In the genomic region with DNA sequence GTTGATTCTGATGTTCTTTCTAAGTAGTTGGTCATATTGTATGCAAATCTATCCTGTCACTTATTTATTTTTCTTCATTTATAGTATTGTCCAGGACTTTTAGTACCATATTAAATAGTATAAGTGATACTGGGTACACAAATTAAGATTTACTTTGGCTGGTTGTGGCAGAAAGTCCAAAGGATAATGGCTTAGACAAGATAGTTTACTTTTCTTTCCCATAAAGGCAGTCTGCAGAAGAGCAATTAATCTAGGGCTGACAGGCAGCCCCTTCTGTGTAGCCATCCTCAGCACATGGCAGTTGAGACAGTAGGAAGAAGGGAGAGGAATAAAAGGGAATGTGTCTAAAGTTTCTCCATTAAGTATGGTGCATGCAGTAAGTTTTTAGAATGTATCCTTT, we compare ENCODE assay signal across 22 cellular contexts. TPM values are rescaled to one million over a fixed set of nuclear protein-coding genes. Genes with fewer than 3 reads are reported as not detected.
A peak's percentile ranks its signal among the peaks of the same experiment; 100 is the strongest.
DNase-seq lines count a peak whose midpoint lies in the region; ATAC-seq, FAIRE-seq and TF ChIP-seq lines count a peak whose summit lies in the region.
"Had no signal": no experiment of that assay in that cellular context is flagged by ENCODE, and none has a peak within 500 bp of the region (broad histone marks: within the 10 kb centered on the region; RNA-seq: fewer than 3 reads in every experiment).

No MANE protein-coding gene starts in this region.

- H3K4me2 ChIP-seq in PC-9: no peak overlapping the region

- H3F3A ChIP-seq in PC-9 (ENCODE audit: insufficient read depth, low read depth): no peaks in the 10 kb centered on the region

- no peak overlapping the region for H3K4me3 ChIP-seq in PC-9
- H3K4me3 ChIP-seq: MG63, Peyer's patch had no signal

- no peaks in the 10 kb centered on the region for H3K36me3 ChIP-seq in PC-9 (ENCODE audit: low read depth)

- POLR2A ChIA-PET in PC-9 (lab: Charles Lee; ENCODE audit: unreplicated experiment): no interaction called here

- no TSS peak for BruUV-seq in PC-9 (replicated peaks; lab: Mats Ljungman, UMichigan)

- no peaks in the 10 kb centered on the region for H3K27me3 ChIP-seq in PC-9 (ENCODE audit: insufficient read depth, low read depth)
- H3K27me3 ChIP-seq: MG63, Peyer's patch had no signal

- H3K9me2 ChIP-seq in PC-9 (ENCODE audit: insufficient read depth): no peaks in the 10 kb centered on the region

- CTCF ChIA-PET in PC-9 (lab: Charles Lee): no interaction called here

- no peak overlapping the region for H3K4me3 Mint-ChIP-seq in activated naive CD8-positive, alpha-beta T cell treated with anti-CD3 and anti-CD28 coated beads, Interleukin-2, amount 50 U/mL, for 24 hours
- no peak overlapping the region for H3K4me3 Mint-ChIP-seq in activated naive CD8-positive, alpha-beta T cell treated with anti-CD3 and anti-CD28 coated beads for 36 hours
- H3K4me3 Mint-ChIP-seq: CD14-positive monocyte had no signal

- no peaks in the 10 kb centered on the region for H3K9me3 Mint-ChIP-seq in activated naive CD8-positive, alpha-beta T cell treated with anti-CD3 and anti-CD28 coated beads, Interleukin-2, amount 50 U/mL, for 24 hours
- no peaks in the 10 kb centered on the region for H3K9me3 Mint-ChIP-seq in activated naive CD8-positive, alpha-beta T cell treated with anti-CD3 and anti-CD28 coated beads for 36 hours

- no peak for TF ChIP-seq POLR2A in H54 (IDR thresholded peaks at IDR 0.05; ENCODE audit: low read depth, low read length)

- intact Hi-C loops in PC-9 (cut with micrococcal nuclease; ENCODE audit: unreplicated experiment): no loop called here

- peak overlapping the region; percentile 35 for H3K27ac Mint-ChIP-seq in activated naive CD8-positive, alpha-beta T cell treated with anti-CD3 and anti-CD28 coated beads, Interleukin-2, amount 50 U/mL, for 24 hours
- H3K27ac Mint-ChIP-seq in activated naive CD8-positive, alpha-beta T cell treated with anti-CD3 and anti-CD28 coated beads for 36 hours: no peak overlapping the region

- no peak for DNase-seq in activated naive CD8-positive, alpha-beta T cell treated with anti-CD3 and anti-CD28 coated beads, Interleukin-2, amount 50 U/mL, for 24 hours
- no peak for DNase-seq in activated naive CD8-positive, alpha-beta T cell treated with anti-CD3 and anti-CD28 coated beads for 36 hours
- DNase-seq in NCI-H69 (lab: John Stamatoyannopoulos, UW) (peak; percentile 6), left kidney (ENCODE audit: low read depth, low spot score) (peak; percentile 29), H54 (ENCODE audit: insufficient read length, low spot score) (no peak), HuH-7.5 (ENCODE audit: low spot score) (no peak), PC-9 (no peak)
- DNase-seq: Calu3, DMS79 treated with DMSO at 0.1 percent for 48 hours, GF-D8, Kasumi-1, MG63, NCI-H1105 treated with DMSO at 0.1 percent for 48 hours, NCI-H2029, NCI-H446 treated with DMSO at 0.1 percent for 48 hours, Peyer's patch, SHP77 treated with DMSO at 0.1 percent for 48 hours had no signal

- peaks cover 26% of the 10 kb centered on the region for H3K36me3 Mint-ChIP-seq in activated naive CD8-positive, alpha-beta T cell treated with anti-CD3 and anti-CD28 coated beads, Interleukin-2, amount 50 U/mL, for 24 hours (ENCODE audit: low read depth)
- peaks cover 31% of the 10 kb centered on the region for H3K36me3 Mint-ChIP-seq in activated naive CD8-positive, alpha-beta T cell treated with anti-CD3 and anti-CD28 coated beads for 36 hours

- peaks cover 5% of the 10 kb centered on the region; the same call in 1 of the 2 replicates for H4K20me1 ChIP-seq in PC-9 (ENCODE audit: insufficient read depth)

- H3K4me1 Mint-ChIP-seq in activated naive CD8-positive, alpha-beta T cell treated with anti-CD3 and anti-CD28 coated beads, Interleukin-2, amount 50 U/mL, for 24 hours: peaks cover 26% of the 10 kb centered on the region
- peaks cover 12% of the 10 kb centered on the region for H3K4me1 Mint-ChIP-seq in activated naive CD8-positive, alpha-beta T cell treated with anti-CD3 and anti-CD28 coated beads for 36 hours

- H3K9me3 ChIP-seq in PC-9 (ENCODE audit: insufficient read depth, low read depth): no peaks in the 10 kb centered on the region
- H3K9me3 ChIP-seq: MG63, Peyer's patch had no signal

- H3K4me1 ChIP-seq in PC-9 (replicated peaks; ENCODE audit: insufficient read depth): no peaks in the 10 kb centered on the region

- TF ChIP-seq CTCF in PC-9 (conservative IDR thresholded peaks at IDR 0.05): no peak

- H2AFZ ChIP-seq in PC-9: no peak overlapping the region

- no peak for FAIRE-seq in H54 (lab: Jason Lieb, UNC)
- FAIRE-seq: GM12892, H1 had no signal

- H3K79me2 ChIP-seq in PC-9 (ENCODE audit: low read depth): peaks cover 35% of the 10 kb centered on the region

- no peaks in the 10 kb centered on the region for H3K27me3 Mint-ChIP-seq in activated naive CD8-positive, alpha-beta T cell treated with anti-CD3 and anti-CD28 coated beads, Interleukin-2, amount 50 U/mL, for 24 hours
- H3K27me3 Mint-ChIP-seq in activated naive CD8-positive, alpha-beta T cell treated with anti-CD3 and anti-CD28 coated beads for 36 hours: no peaks in the 10 kb centered on the region

- H3K27ac ChIP-seq in PC-9: no peak overlapping the region
- H3K27ac ChIP-seq: HL-60, Peyer's patch had no signal

- no peak for ATAC-seq in activated naive CD8-positive, alpha-beta T cell treated with anti-CD3 and anti-CD28 coated beads, Interleukin-2, amount 50 U/mL, for 24 hours
- ATAC-seq: HCT116 had no signal

RNA-seq across cellular contexts. Expression of gene RBM10, which starts 6.4 kb away (rescaled TPM):
- 10 to 100 TPM; 67.2 to 69.0 TPM for total RNA-seq in activated naive CD8-positive, alpha-beta T cell treated with anti-CD3 and anti-CD28 coated beads for 36 hours
- 31.9 and 34.8 TPM in 2 replicates for total RNA-seq in PC-9 (2021)

RNA-seq across cellular contexts. Expression of gene NDUFB11, which starts 6.9 kb away (rescaled TPM):
- total RNA-seq in activated naive CD8-positive, alpha-beta T cell treated with anti-CD3 and anti-CD28 coated beads for 36 hours: 10 to 100 TPM; 79.6 to 84.2 TPM
- total RNA-seq in PC-9 (2021): 58.2 and 61.9 TPM in 2 replicates

RNA-seq across cellular contexts. Expression of gene UBA1, which starts 42.2 kb away (rescaled TPM):
- total RNA-seq in activated naive CD8-positive, alpha-beta T cell treated with anti-CD3 and anti-CD28 coated beads for 36 hours: 100 to 1,000 TPM; 219 to 227 TPM
- 121 and 126 TPM in 2 replicates for total RNA-seq in PC-9 (2021)

Comparison
In these comparisons a context has a peak if more than half of its experiments do, and no peak if none do; other contexts are left out.
1. DNase-seq: peak in NCI-H69 (single experiment) and left kidney (single experiment); none in activated naive CD8-positive, alpha-beta T cell treated with anti-CD3 and anti-CD28 coated beads, Interleukin-2, amount 50 U/mL, for 24 hours (single experiment), activated naive CD8-positive, alpha-beta T cell treated with anti-CD3 and anti-CD28 coated beads for 36 hours (single experiment), H54 (single experiment), HuH-7.5 (single experiment) and PC-9 (0 of 2).